Comparison of ENCODE assay signal across 8 cellular contexts in genomic region chr9:137458194-137459146, GRCh38. TPM values are rescaled to one million over a fixed set of nuclear protein-coding genes. Genes with fewer than 3 reads are reported as not detected.
DNase-seq lines count a peak whose midpoint lies in the region; ATAC-seq and TF ChIP-seq lines count a peak whose summit lies in the region.

No MANE protein-coding gene starts in this region.

- no peak overlapping the region for H3K27ac Mint-ChIP-seq in activated T-cell treated with anti-CD3 and anti-CD28 coated beads, Interleukin-2, amount 50 U/mL, for 24 hours
- H3K27ac Mint-ChIP-seq in activated CD8-positive, alpha-beta T cell treated with anti-CD3 and anti-CD28 coated beads for 36 hours: no peak overlapping the region
- peak overlapping the region; percentile 95 for H3K27ac Mint-ChIP-seq in osteocyte (ENCODE audit: unreplicated experiment)

- CTCF ChIA-PET in activated CD8-positive, alpha-beta T cell treated with anti-CD3 and anti-CD28 coated beads for 36 hours (lab: Charles Lee): interaction anchor here (0.6 to 1.0 kb wide), 2 partner anchors 13 to 35 kb away, joined by 3 to 4 read pairs; partner anchors contain the start of genes EXD3 and NOXA1

- peak; percentile 4 for ATAC-seq in HG03159 (IDR thresholded peaks at IDR 0.05; ENCODE audit: unreplicated experiment)
- ATAC-seq in activated CD8-positive, alpha-beta T cell treated with anti-CD3 and anti-CD28 coated beads for 36 hours: peak; percentile 1
- no peak for ATAC-seq in HG03045 (IDR thresholded peaks at IDR 0.05; ENCODE audit: unreplicated experiment)

- no peaks in the 10 kb centered on the region for H3K27me3 Mint-ChIP-seq in activated T-cell treated with anti-CD3 and anti-CD28 coated beads, Interleukin-2, amount 50 U/mL, for 24 hours
- H3K27me3 Mint-ChIP-seq in activated CD8-positive, alpha-beta T cell treated with anti-CD3 and anti-CD28 coated beads for 36 hours: no peaks in the 10 kb centered on the region
- no peaks in the 10 kb centered on the region for H3K27me3 Mint-ChIP-seq in osteocyte (ENCODE audit: unreplicated experiment)

- POLR2A ChIA-PET in activated CD8-positive, alpha-beta T cell treated with anti-CD3 and anti-CD28 coated beads for 36 hours (lab: Charles Lee): no interaction called here

- H3K9me3 Mint-ChIP-seq in activated T-cell treated with anti-CD3 and anti-CD28 coated beads, Interleukin-2, amount 50 U/mL, for 24 hours: no peaks in the 10 kb centered on the region
- H3K9me3 Mint-ChIP-seq in activated CD8-positive, alpha-beta T cell treated with anti-CD3 and anti-CD28 coated beads for 36 hours: no peaks in the 10 kb centered on the region
- H3K9me3 Mint-ChIP-seq in osteocyte (ENCODE audit: unreplicated experiment): no peaks in the 10 kb centered on the region

- peaks cover 55% of the 10 kb centered on the region for H3K4me1 Mint-ChIP-seq in activated T-cell treated with anti-CD3 and anti-CD28 coated beads, Interleukin-2, amount 50 U/mL, for 24 hours (ENCODE audit: low read depth)
- peaks cover 46% of the 10 kb centered on the region for H3K4me1 Mint-ChIP-seq in activated CD8-positive, alpha-beta T cell treated with anti-CD3 and anti-CD28 coated beads for 36 hours (ENCODE audit: low read depth)
- peaks cover 29% of the 10 kb centered on the region for H3K4me1 Mint-ChIP-seq in osteocyte (ENCODE audit: unreplicated experiment)

- H3K4me3 Mint-ChIP-seq in activated T-cell treated with anti-CD3 and anti-CD28 coated beads, Interleukin-2, amount 50 U/mL, for 24 hours: peak overlapping the region; percentile 67
- peak overlapping the region; percentile 57 for H3K4me3 Mint-ChIP-seq in activated CD8-positive, alpha-beta T cell treated with anti-CD3 and anti-CD28 coated beads for 36 hours
- H3K4me3 Mint-ChIP-seq in osteocyte (ENCODE audit: unreplicated experiment): peak overlapping the region; percentile 60

- TF ChIP-seq CTCF in activated CD8-positive, alpha-beta T cell treated with anti-CD3 and anti-CD28 coated beads for 36 hours (IDR thresholded peaks at IDR 0.05): no peak
- no peak for TF ChIP-seq CTCF in osteocyte (IDR thresholded peaks at IDR 0.05)

- intact Hi-C loops in activated CD8-positive, alpha-beta T cell treated with anti-CD3 and anti-CD28 coated beads for 36 hours (cut with micrococcal nuclease): no loop called here

- peaks cover 32% of the 10 kb centered on the region for H3K36me3 Mint-ChIP-seq in activated T-cell treated with anti-CD3 and anti-CD28 coated beads, Interleukin-2, amount 50 U/mL, for 24 hours (ENCODE audit: low read depth)
- H3K36me3 Mint-ChIP-seq in activated CD8-positive, alpha-beta T cell treated with anti-CD3 and anti-CD28 coated beads for 36 hours (ENCODE audit: low read depth): peaks cover 27% of the 10 kb centered on the region
- H3K36me3 Mint-ChIP-seq in osteocyte (ENCODE audit: unreplicated experiment): peaks cover 3% of the 10 kb centered on the region

- no peak for DNase-seq in activated T-cell treated with anti-CD3 and anti-CD28 coated beads, Interleukin-2, amount 50 U/mL, for 24 hours
- DNase-seq in activated T-cell treated with anti-CD3 and anti-CD28 coated beads, Interleukin-2, amount 50 U/mL, for 48 hours: no peak
- DNase-seq in activated CD8-positive, alpha-beta T cell treated with anti-CD3 and anti-CD28 coated beads for 36 hours: no peak
- DNase-seq in globus pallidus (ENCODE audit: low spot score): peak; percentile 75
- no peak for DNase-seq in osteocyte (ENCODE audit: extremely low spot score, unreplicated experiment)
- no peak for DNase-seq in GM19240 (ENCODE audit: insufficient read length, low spot score)

RNA-seq across cellular contexts. Expression of gene NSMF, which starts 0.7 kb away (rescaled TPM):
- 100 to 1,000 TPM; 112 to 116 TPM for total RNA-seq in activated CD8-positive, alpha-beta T cell treated with anti-CD3 and anti-CD28 coated beads for 36 hours
- total RNA-seq in osteocyte: 93.1 and 103 TPM in 2 replicates

RNA-seq across cellular contexts. Expression of gene ENTPD8, which starts 17.3 kb away (rescaled TPM):
- not detected for total RNA-seq in activated CD8-positive, alpha-beta T cell treated with anti-CD3 and anti-CD28 coated beads for 36 hours
- total RNA-seq in osteocyte: 0.16 and 0.24 TPM in 2 replicates

RNA-seq across cellular contexts. Expression of gene NOXA1, which starts 35.3 kb away (rescaled TPM):
- under 1 TPM; 0.72 to 0.95 TPM for total RNA-seq in activated CD8-positive, alpha-beta T cell treated with anti-CD3 and anti-CD28 coated beads for 36 hours
- total RNA-seq in osteocyte: 1.0 and 1.5 TPM in 2 replicates

RNA-seq across cellular contexts. Expression of gene EXD3, which starts 35.5 kb away (rescaled TPM):
- 1 to 10 TPM; 8.1 to 9.0 TPM for total RNA-seq in activated CD8-positive, alpha-beta T cell treated with anti-CD3 and anti-CD28 coated beads for 36 hours
- total RNA-seq in osteocyte: 20.0 and 21.5 TPM in 2 replicates
